27 cellular contexts compared by ENCODE assay signal in the genomic region with DNA sequence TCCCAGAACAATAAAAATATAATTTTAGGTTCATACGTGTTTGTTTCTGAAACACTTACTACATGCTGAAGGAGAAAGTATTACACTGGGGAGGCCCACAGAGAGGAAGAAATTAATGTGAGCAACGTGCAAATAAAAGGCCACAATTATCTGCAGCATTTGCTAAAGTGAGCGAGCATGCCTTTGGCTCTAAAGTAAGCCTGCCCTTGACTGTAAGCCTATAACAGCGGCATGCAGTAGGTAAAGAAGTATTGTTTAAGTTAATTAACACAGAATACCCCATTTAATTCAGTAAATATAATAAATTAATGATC. TPM values are rescaled to one million over a fixed set of nuclear protein-coding genes. Genes with fewer than 3 reads are reported as not detected.
DNase-seq lines count a peak whose midpoint lies in the region; ATAC-seq lines count a peak whose summit lies in the region.
"Had no signal": no experiment of that assay in that cellular context is flagged by ENCODE, and none has a peak within 500 bp of the region (broad histone marks: within the 10 kb centered on the region; RNA-seq: fewer than 3 reads in every experiment).

No MANE protein-coding gene starts in this region.

- no peaks in the 10 kb centered on the region for H3K36me3 Mint-ChIP-seq in activated naive CD4-positive, alpha-beta T cell treated with anti-CD3 and anti-CD28 coated beads, Interleukin-2, amount 50 U/mL, for 72 hours
- H3K36me3 Mint-ChIP-seq in activated naive CD4-positive, alpha-beta T cell treated with anti-CD3 and anti-CD28 coated beads for 36 hours (ENCODE audit: low read depth), result no peaks in the 10 kb centered on the region
- H3K36me3 Mint-ChIP-seq in activated CD4-positive, alpha-beta memory T cell treated with anti-CD3 and anti-CD28 coated beads, Interleukin-2, amount 10 ng/mL, durations not matched to agents 7 days and 5 days (ENCODE audit: low read depth), result no peaks in the 10 kb centered on the region
- H3K36me3 Mint-ChIP-seq: CD8-positive, alpha-beta memory T cell; memory B cell; stimulated activated naive B cell treated with anti-CD40 and anti-IgM and Interleukin-4, amounts not matched to agents 10 μg/mL and 1 μg/mL and 100 μg/mL, for 72 hours had no signal

- no peaks in the 10 kb centered on the region for H3K9me3 ChIP-seq in effector memory CD4-positive, alpha-beta T cell (ENCODE audit: control insufficient read depth, low read length)
- H3K9me3 ChIP-seq: esophagus squamous epithelium, prostate gland, SJCRH30, testis had no signal

- CTCF ChIA-PET in activated naive CD4-positive, alpha-beta T cell treated with anti-CD3 and anti-CD28 coated beads for 36 hours (lab: Charles Lee), result interaction anchor here (0.6 kb wide), 1 partner anchor 8 kb away, joined by 4 read pairs; no protein-coding TSS in a partner anchor
- CTCF ChIA-PET in activated CD4-positive, alpha-beta memory T cell treated with anti-CD3 and anti-CD28 coated beads, Interleukin-2, amount 10 ng/mL, durations not matched to agents 7 days and 5 days (lab: Charles Lee), result no interaction called here

- no peaks in the 10 kb centered on the region for H3K27me3 ChIP-seq in effector memory CD4-positive, alpha-beta T cell (replicated peaks; ENCODE audit: control insufficient read depth, insufficient read depth, low read length, poor library complexity, severe bottlenecking)
- H3K27me3 ChIP-seq: esophagus squamous epithelium, hepatocyte, SJCRH30, testis had no signal

- intact Hi-C loops in activated naive CD4-positive, alpha-beta T cell treated with anti-CD3 and anti-CD28 coated beads for 36 hours (cut with micrococcal nuclease), result no loop called here
- intact Hi-C loops in left cardiac atrium (cut with DNase I), result no loop called here

- H3K27ac Mint-ChIP-seq in activated naive CD4-positive, alpha-beta T cell treated with anti-CD3 and anti-CD28 coated beads, Interleukin-2, amount 50 U/mL, for 72 hours, result peak overlapping the region; percentile 17 to 35
- no peak overlapping the region for H3K27ac Mint-ChIP-seq in activated naive CD4-positive, alpha-beta T cell treated with anti-CD3 and anti-CD28 coated beads for 36 hours
- H3K27ac Mint-ChIP-seq in activated CD4-positive, alpha-beta memory T cell treated with anti-CD3 and anti-CD28 coated beads, Interleukin-2, amount 10 ng/mL, durations not matched to agents 7 days and 5 days, result peak overlapping the region; percentile 54
- H3K27ac Mint-ChIP-seq: endodermal cell, memory B cell had no signal

- no peak overlapping the region for H3K27ac ChIP-seq in effector memory CD4-positive, alpha-beta T cell (ENCODE audit: insufficient read depth, low read length, poor library complexity, severe bottlenecking)
- no peak overlapping the region for H3K27ac ChIP-seq in caudate nucleus (ENCODE audit: low read depth, low read length)
- H3K27ac ChIP-seq: esophagus squamous epithelium, hepatocyte, prostate gland, SJCRH30, testis had no signal

- peak overlapping the region; percentile 17 for H3K4me3 ChIP-seq in effector memory CD4-positive, alpha-beta T cell (ENCODE audit: insufficient read depth, low read depth, low read length, poor library complexity, severe bottlenecking)
- H3K4me3 ChIP-seq: esophagus squamous epithelium, hepatocyte, prostate gland, SJCRH30, testis had no signal

- ATAC-seq in activated naive CD4-positive, alpha-beta T cell treated with anti-CD3 and anti-CD28 coated beads, Interleukin-2, amount 50 U/mL, for 72 hours, result peak; percentile 16 to 65
- ATAC-seq in left cardiac atrium, result no peak
- ATAC-seq: activated CD4-positive, CD25-positive, alpha-beta regulatory T cell treated with anti-CD3 and anti-CD28 coated beads, Interleukin-2, amount 50 U/mL, for 24 hours; HepG2; sciatic nerve; stimulated activated naive B cell treated with anti-CD40 and anti-IgM and Interleukin-4, amounts not matched to agents 10 μg/mL and 1 μg/mL and 100 μg/mL, for 72 hours had no signal

- H3K4me1 Mint-ChIP-seq in activated naive CD4-positive, alpha-beta T cell treated with anti-CD3 and anti-CD28 coated beads for 36 hours (ENCODE audit: low read depth), result peaks cover 29% of the 10 kb centered on the region
- H3K4me1 Mint-ChIP-seq in activated CD4-positive, alpha-beta memory T cell treated with anti-CD3 and anti-CD28 coated beads, Interleukin-2, amount 10 ng/mL, durations not matched to agents 7 days and 5 days, result peaks cover 24% of the 10 kb centered on the region
- H3K4me1 Mint-ChIP-seq: endodermal cell had no signal

- H3K4me1 ChIP-seq in effector memory CD4-positive, alpha-beta T cell (ENCODE audit: control insufficient read depth, insufficient read depth, low read length, poor library complexity, severe bottlenecking), result peaks cover 13% of the 10 kb centered on the region
- H3K4me1 ChIP-seq: prostate gland, SJCRH30 had no signal

- DNase-seq in activated naive CD4-positive, alpha-beta T cell treated with anti-CD3 and anti-CD28 coated beads, Interleukin-2, amount 50 U/mL, for 72 hours (ENCODE audit: low spot score in 2 of 2), result no peak
- DNase-seq in activated naive CD4-positive, alpha-beta T cell treated with anti-CD3 and anti-CD28 coated beads for 36 hours, result no peak
- DNase-seq in activated CD4-positive, alpha-beta memory T cell treated with anti-CD3 and anti-CD28 coated beads, Interleukin-2, amount 10 ng/mL, durations not matched to agents 7 days and 5 days, result no peak
- no peak for DNase-seq in effector memory CD4-positive, alpha-beta T cell
- no peak for DNase-seq in left cardiac atrium
- DNase-seq in hippocampal formation (lab: John Stamatoyannopoulos, UW), result no peak
- no peak for DNase-seq in caudate nucleus (lab: John Stamatoyannopoulos, UW)
- DNase-seq: activated effector memory CD4-positive, alpha-beta T cell treated with anti-CD3 and anti-CD28 coated beads, Interleukin-2, amount 50 U/mL, for 16 hours; DMS 273 treated with DMSO at 0.1 percent for 48 hours; EL; endodermal cell; esophagus squamous epithelium; foreskin melanocyte; NCI-H1436 treated with DMSO at 0.1 percent for 48 hours; NCI-H345; NCI-H748 treated with DMSO at 0.1 percent for 48 hours; SJCRH30; stimulated activated CD4-positive, alpha-beta T cell treated with anti-CD3 and anti-CD28 coated beads, Interleukin-4, amount 100 ng/mL, for 24 hours; stimulated activated naive B cell treated with anti-CD40 and anti-IgM and Interleukin-4, amounts not matched to agents 10 μg/mL and 1 μg/mL and 100 μg/mL, for 72 hours; testis had no signal

- POLR2A ChIA-PET in activated CD4-positive, alpha-beta memory T cell treated with anti-CD3 and anti-CD28 coated beads, Interleukin-2, amount 10 ng/mL, durations not matched to agents 7 days and 5 days (lab: Charles Lee), result no interaction called here

- H3K36me3 ChIP-seq in effector memory CD4-positive, alpha-beta T cell (ENCODE audit: control insufficient read depth, insufficient read depth, low read length), result no peaks in the 10 kb centered on the region
- H3K36me3 ChIP-seq: esophagus squamous epithelium, prostate gland, SJCRH30 had no signal

- no peaks in the 10 kb centered on the region for H3K27me3 Mint-ChIP-seq in activated naive CD4-positive, alpha-beta T cell treated with anti-CD3 and anti-CD28 coated beads for 36 hours (ENCODE audit: low read depth)
- H3K27me3 Mint-ChIP-seq in activated CD4-positive, alpha-beta memory T cell treated with anti-CD3 and anti-CD28 coated beads, Interleukin-2, amount 10 ng/mL, durations not matched to agents 7 days and 5 days, result peaks cover 46% of the 10 kb centered on the region
- H3K27me3 Mint-ChIP-seq: memory B cell; stimulated activated naive B cell treated with anti-CD40 and anti-IgM and Interleukin-4, amounts not matched to agents 10 μg/mL and 1 μg/mL and 100 μg/mL, for 72 hours had no signal

- no peak overlapping the region for H3K4me3 Mint-ChIP-seq in activated naive CD4-positive, alpha-beta T cell treated with anti-CD3 and anti-CD28 coated beads for 36 hours
- H3K4me3 Mint-ChIP-seq in activated CD4-positive, alpha-beta memory T cell treated with anti-CD3 and anti-CD28 coated beads, Interleukin-2, amount 10 ng/mL, durations not matched to agents 7 days and 5 days, result no peak overlapping the region
- H3K4me3 Mint-ChIP-seq: endodermal cell; memory B cell; stimulated activated naive B cell treated with anti-CD40 and anti-IgM and Interleukin-4, amounts not matched to agents 10 μg/mL and 1 μg/mL and 100 μg/mL, for 72 hours had no signal

- H3K9me3 Mint-ChIP-seq in activated naive CD4-positive, alpha-beta T cell treated with anti-CD3 and anti-CD28 coated beads, Interleukin-2, amount 50 U/mL, for 72 hours, result no peaks in the 10 kb centered on the region
- H3K9me3 Mint-ChIP-seq in activated naive CD4-positive, alpha-beta T cell treated with anti-CD3 and anti-CD28 coated beads for 36 hours, result no peaks in the 10 kb centered on the region
- no peaks in the 10 kb centered on the region for H3K9me3 Mint-ChIP-seq in activated CD4-positive, alpha-beta memory T cell treated with anti-CD3 and anti-CD28 coated beads, Interleukin-2, amount 10 ng/mL, durations not matched to agents 7 days and 5 days
- H3K9me3 Mint-ChIP-seq: CD8-positive, alpha-beta memory T cell; endodermal cell; memory B cell; stimulated activated naive B cell treated with anti-CD40 and anti-IgM and Interleukin-4, amounts not matched to agents 10 μg/mL and 1 μg/mL and 100 μg/mL, for 72 hours had no signal

RNA-seq across cellular contexts. Expression of gene COTL1, which starts 13.2 kb away (rescaled TPM):
- total RNA-seq in activated naive CD4-positive, alpha-beta T cell treated with anti-CD3 and anti-CD28 coated beads, Interleukin-2, amount 50 U/mL, for 72 hours, result 100 to 1,000 TPM; 277 to 583 TPM
- total RNA-seq in activated naive CD4-positive, alpha-beta T cell treated with anti-CD3 and anti-CD28 coated beads for 36 hours, result 100 to 1,000 TPM; 325 to 328 TPM
- 100 to 1,000 TPM; 676 to 689 TPM for total RNA-seq in activated CD4-positive, alpha-beta memory T cell treated with anti-CD3 and anti-CD28 coated beads, Interleukin-2, amount 10 ng/mL, durations not matched to agents 7 days and 5 days
- total RNA-seq in left cardiac atrium, result 10 to 100 TPM; 37.3 to 43.9 TPM

RNA-seq across cellular contexts. Expression of gene KLHL36, which starts 17.2 kb away (rescaled TPM):
- 10 to 100 TPM; 50.5 to 60.5 TPM for total RNA-seq in activated naive CD4-positive, alpha-beta T cell treated with anti-CD3 and anti-CD28 coated beads, Interleukin-2, amount 50 U/mL, for 72 hours
- total RNA-seq in activated naive CD4-positive, alpha-beta T cell treated with anti-CD3 and anti-CD28 coated beads for 36 hours, result 10 to 100 TPM; 45.7 to 50.3 TPM
- total RNA-seq in activated CD4-positive, alpha-beta memory T cell treated with anti-CD3 and anti-CD28 coated beads, Interleukin-2, amount 10 ng/mL, durations not matched to agents 7 days and 5 days, result 10 to 100 TPM; 45.7 to 49.0 TPM
- 10 to 100 TPM; 35.8 to 47.0 TPM for total RNA-seq in left cardiac atrium

Comparison
In these comparisons a context has a peak if more than half of its experiments do, and no peak if none do; other contexts are left out.
1. ATAC-seq: peak in activated naive CD4-positive, alpha-beta T cell treated with anti-CD3 and anti-CD28 coated beads, Interleukin-2, amount 50 U/mL, for 72 hours (2 of 2); none in left cardiac atrium (0 of 2).
2. RNA of gene COTL1, which starts 13.2 kb away (total RNA-seq): 676 to 689 TPM in activated CD4-positive, alpha-beta memory T cell treated with anti-CD3 and anti-CD28 coated beads, Interleukin-2, amount 10 ng/mL, durations not matched to agents 7 days and 5 days, 277 to 583 TPM in activated naive CD4-positive, alpha-beta T cell treated with anti-CD3 and anti-CD28 coated beads, Interleukin-2, amount 50 U/mL, for 72 hours and 325 to 328 TPM in activated naive CD4-positive, alpha-beta T cell treated with anti-CD3 and anti-CD28 coated beads for 36 hours; 37.3 to 43.9 TPM in left cardiac atrium; every median in the first group is over 4 times any median in the second.